ENCODE assay signal across 1 cellular context in genomic region chr22:36452473-36453265, GRCh38.
A peak's percentile ranks its signal among the peaks of the same experiment; 100 is the strongest.
TF ChIP-seq lines count a peak whose summit lies in the region.

No MANE protein-coding gene starts in this region.

TF ChIP-seq in HepG2, 621 proteins besides CTCF, POLR2A, EP300 and RAD21:
- 0 out of 2 replicates have a peak, but pooled peaks have one; percentile 50 for TF ChIP-seq SETDB1 (CRISPR knock-in tag; IDR thresholded peaks at IDR 0.05; ENCODE audit: borderline replicate concordance)
- no peak for TF ChIP-seq RXRA (CRISPR knock-in tag; IDR thresholded peaks at IDR 0.05)
- no peak for TF ChIP-seq ZNF773 (CRISPR knock-in tag; IDR thresholded peaks at IDR 0.05; ENCODE audit: borderline replicate concordance)
- no peak for TF ChIP-seq AHR (CRISPR knock-in tag; IDR thresholded peaks at IDR 0.05)
- TF ChIP-seq HIVEP1 (CRISPR knock-in tag; IDR thresholded peaks at IDR 0.05): 0 out of 2 replicates have a peak, but pooled peaks have one; percentile 3
- TF ChIP-seq ZKSCAN1 (IDR thresholded peaks at IDR 0.05; ENCODE audit: low read length): 0 out of 2 replicates have a peak, but pooled peaks have one; percentile 45
- TF ChIP-seq ZNF563 (CRISPR knock-in tag; IDR thresholded peaks at IDR 0.05): 0 out of 2 replicates have a peak, but pooled peaks have one; percentile 40
- peak; percentile 92 for TF ChIP-seq ZNF770 (CRISPR knock-in tag; IDR thresholded peaks at IDR 0.05)
